Comparison of ENCODE assay signal across 8 cellular contexts in the genomic region with DNA sequence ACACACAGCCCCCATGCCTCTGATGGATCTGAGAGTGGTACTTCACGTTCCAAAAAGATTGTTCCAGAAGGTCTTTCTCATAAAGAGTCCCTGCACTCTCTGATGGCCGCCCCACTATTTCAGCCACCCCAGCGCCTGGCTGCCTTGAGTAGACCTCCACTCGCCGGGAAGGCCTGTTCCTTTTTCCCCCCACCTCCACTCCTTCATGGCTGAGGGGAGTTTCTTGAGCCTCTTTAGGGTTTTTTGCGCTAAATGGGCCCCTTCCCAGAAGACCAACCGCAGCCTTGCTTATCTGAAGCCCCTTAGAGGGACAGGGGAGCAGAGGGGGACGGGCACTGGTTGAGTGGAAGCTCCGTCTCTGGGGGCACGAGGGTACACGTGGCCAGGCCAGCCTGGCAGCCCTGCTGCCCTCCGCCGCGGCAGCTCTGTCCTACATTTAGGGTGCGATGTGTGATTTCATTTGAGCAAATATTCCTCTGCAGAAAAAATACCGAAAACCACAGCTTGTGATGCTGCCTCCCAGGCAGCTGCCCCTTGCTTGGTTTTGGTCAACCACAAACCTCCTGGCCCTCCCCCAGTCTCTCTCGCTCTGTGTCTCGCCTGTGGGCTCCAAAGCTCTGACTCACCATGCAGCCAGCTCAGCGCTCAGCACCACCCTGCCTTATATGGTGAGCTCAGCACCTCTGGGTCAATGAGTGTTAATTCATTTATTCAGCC.
DNase-seq lines count a peak whose midpoint lies in the region; ATAC-seq, FAIRE-seq and TF ChIP-seq lines count a peak whose summit lies in the region.

No MANE protein-coding gene starts in this region.

- CTCF ChIA-PET in Calu3 (lab: Charles Lee) = interaction anchor here (0.6 to 1.2 kb wide), 3 partner anchors 37 to 117 kb away, joined by 3 to 6 read pairs (median 3); no protein-coding TSS in a partner anchor

- intact Hi-C loops in Calu3 (cut with micrococcal nuclease; ENCODE audit: unreplicated experiment) = no loop called here

- DNase-seq in Calu3 = peak; percentile 92
- peak; percentile 96 for DNase-seq in HTR-8/SVneo (ENCODE audit: insufficient read length, low spot score)
- DNase-seq in T-helper 9 cell = peak; percentile 57
- peak; percentile 99 for DNase-seq in astrocyte of the hippocampus (ENCODE audit: low read depth, low spot score)
- peak; percentile 93 for DNase-seq in stimulated activated CD4-positive, alpha-beta T cell treated with anti-CD3 and anti-CD28 coated beads, Interleukin-1b, Interleukin-23, amount 100 ng/mL, for 48 hours
- no peak for DNase-seq in Karpas-422

- no peaks in the 10 kb centered on the region for H3K79me2 ChIP-seq in Karpas-422 (ENCODE audit: low read length)

- H3K4me1 ChIP-seq in iPS-18a (ENCODE audit: control insufficient read depth, low read depth, low read length) (peaks cover 56% of the 10 kb centered on the region), Karpas-422 (ENCODE audit: low read length) (peaks cover 57% of the 10 kb centered on the region)

- H2AFZ ChIP-seq in Karpas-422 (ENCODE audit: low read length) = no peak overlapping the region

- peak overlapping the region; percentile 27 for H3K4me3 Mint-ChIP-seq in Calu3 (ENCODE audit: low read depth, unreplicated experiment)

- peak; percentile 97 for FAIRE-seq in HTR-8/SVneo (lab: Jason Lieb, UNC)

- peaks cover 10% of the 10 kb centered on the region for H3K36me3 Mint-ChIP-seq in Calu3 (ENCODE audit: insufficient read depth, unreplicated experiment)

- H4K20me1 ChIP-seq in Karpas-422 (ENCODE audit: insufficient read depth, low read depth, low read length) = no peaks in the 10 kb centered on the region

- ATAC-seq in GM21529 (IDR thresholded peaks at IDR 0.05; ENCODE audit: unreplicated experiment) = peak; percentile 100

- no peak overlapping the region for H3K4me2 ChIP-seq in Karpas-422 (ENCODE audit: low read depth, low read length, poor library complexity, severe bottlenecking)

- no peaks in the 10 kb centered on the region for H3K36me3 ChIP-seq in iPS-18a (ENCODE audit: control insufficient read depth, low read depth, low read length)
- no peaks in the 10 kb centered on the region for H3K36me3 ChIP-seq in Karpas-422 (ENCODE audit: insufficient read depth, low read length)

- no peak for TF ChIP-seq CTCF in Calu3 (IDR thresholded peaks at IDR 0.05; ENCODE audit: unreplicated experiment)

- no peak overlapping the region for H3K4me3 ChIP-seq in iPS-18a (ENCODE audit: low read length)
- no peak overlapping the region for H3K4me3 ChIP-seq in Karpas-422 (ENCODE audit: low read length)

- peak overlapping the region; percentile 83 for H3K27ac Mint-ChIP-seq in Calu3 (ENCODE audit: unreplicated experiment)

- BruUV-seq in Calu3 (replicated peaks; lab: Mats Ljungman, UMichigan) = no TSS peak

- H3K9me3 ChIP-seq in iPS-18a (ENCODE audit: control insufficient read depth, low read depth, low read length) = no peaks in the 10 kb centered on the region
- H3K9me3 ChIP-seq in Karpas-422 (ENCODE audit: low read length) = no peaks in the 10 kb centered on the region

- peak overlapping the region; percentile 33 for H3K9ac ChIP-seq in iPS-18a (ENCODE audit: low read length)
- H3K9ac ChIP-seq in Karpas-422 (ENCODE audit: low read length) = no peak overlapping the region

- H3K27ac ChIP-seq in iPS-18a (ENCODE audit: low read length) = no peak overlapping the region
- no peak overlapping the region for H3K27ac ChIP-seq in Karpas-422 (ENCODE audit: low read length)

- H3K9me2 ChIP-seq in Karpas-422 (replicated peaks; ENCODE audit: insufficient read depth, low read length) = no peaks in the 10 kb centered on the region

- H3K9me3 Mint-ChIP-seq in Calu3 (ENCODE audit: low read depth, unreplicated experiment) = no peaks in the 10 kb centered on the region

- peaks cover 32% of the 10 kb centered on the region for H3K4me1 Mint-ChIP-seq in Calu3 (ENCODE audit: low read depth, unreplicated experiment)

- H3K27me3 ChIP-seq in iPS-18a (ENCODE audit: control insufficient read depth, insufficient read depth, low read length) = no peaks in the 10 kb centered on the region
- 0 out of 2 replicates have a peak, but pooled peaks cover 2% of the 10 kb centered on the region for H3K27me3 ChIP-seq in Karpas-422 (ENCODE audit: low read length)

- peaks cover 42% of the 10 kb centered on the region for H3K27me3 Mint-ChIP-seq in Calu3 (ENCODE audit: unreplicated experiment)
